29 cellular contexts compared by ENCODE assay signal in the genomic region with DNA sequence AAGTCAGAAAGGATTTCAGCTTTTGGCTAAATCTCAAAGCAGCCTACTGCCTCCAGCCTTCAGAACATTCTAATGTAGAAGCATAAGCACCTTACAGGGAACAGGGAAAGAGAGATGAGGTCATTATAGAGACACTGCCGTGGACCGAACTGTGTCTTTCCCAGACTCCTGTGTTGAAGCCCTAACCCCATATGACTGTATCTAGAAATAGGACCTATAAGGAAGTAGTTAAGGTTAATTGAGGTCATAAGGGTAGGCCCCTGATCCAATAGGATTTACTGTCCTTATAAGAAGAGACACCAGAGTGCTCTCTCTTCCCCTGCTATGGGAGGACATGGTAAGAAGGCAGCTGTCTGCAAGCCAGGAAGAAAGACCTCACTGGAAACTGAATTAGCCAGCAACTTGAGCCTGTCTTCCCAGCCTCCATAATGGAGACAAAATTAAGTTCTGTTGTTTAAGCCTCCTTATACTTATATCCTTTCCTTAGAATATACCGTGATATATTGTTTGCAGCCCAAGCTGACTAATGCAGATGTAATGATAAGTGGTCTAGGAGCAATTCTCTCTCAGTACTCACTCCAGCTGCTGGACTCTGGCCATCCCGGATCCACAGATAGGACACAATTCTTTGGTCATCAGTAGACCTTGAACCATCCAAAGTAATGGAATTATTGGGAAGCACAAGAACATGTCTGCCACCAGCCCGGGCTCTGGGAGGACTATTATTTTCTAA.
A peak's percentile ranks its signal among the peaks of the same experiment; 100 is the strongest.
DNase-seq lines count a peak whose midpoint lies in the region; ATAC-seq and TF ChIP-seq lines count a peak whose summit lies in the region.
"Had no signal": no experiment of that assay in that cellular context is flagged by ENCODE, and none has a peak within 500 bp of the region (broad histone marks: within the 10 kb centered on the region; RNA-seq: fewer than 3 reads in every experiment).

No MANE protein-coding gene starts in this region.

- H3K9ac ChIP-seq in GM23248 = no peak overlapping the region
- H3K9ac ChIP-seq: BLaER1 treated with 17β-estradiol and CSF1 and Interleukin-3, amounts not matched to agents 10 nM and 100 nM had no signal

- 52 to 60% methylated on average over 5 of the region's 5 CpGs for WGBS in GM23248 (ENCODE audit: low coverage in 1 of 2, low lambda C conversion rate in 2 of 2, missing lambda C conversion rate in 2 of 2), 2 experiments

- H3K9me3 ChIP-seq in GM23248 (ENCODE audit: low read depth) (no peaks in the 10 kb centered on the region), MG63 (no peaks in the 10 kb centered on the region), WERI-Rb-1 (ENCODE audit: severe bottlenecking) (no peaks in the 10 kb centered on the region)
- H3K9me3 ChIP-seq: BLaER1 treated with 17β-estradiol and CSF1 and Interleukin-3, amounts not matched to agents 10 nM and 100 nM; Peyer's patch; psoas muscle; SJSA1; thoracic aorta; uterus had no signal

- ATAC-seq in HG02642 (IDR thresholded peaks at IDR 0.05; ENCODE audit: poor library complexity, unreplicated experiment) = no peak
- ATAC-seq: activated CD4-positive, CD25-positive, alpha-beta regulatory T cell treated with anti-CD3 and anti-CD28 coated beads, Interleukin-2, amount 50 U/mL, for 24 hours; GM12878; left ventricle myocardium superior; naive thymus-derived CD4-positive, alpha-beta T cell; psoas muscle had no signal

- H3K4me1 ChIP-seq in GM23248 (ENCODE audit: insufficient read depth) = no peaks in the 10 kb centered on the region
- H3K4me1 ChIP-seq: BLaER1 treated with 17β-estradiol and CSF1 and Interleukin-3, amounts not matched to agents 10 nM and 100 nM; Peyer's patch; psoas muscle; SJSA1; uterus had no signal

- H3K4me3 ChIP-seq in GM23248 (no peak overlapping the region), MG63 (no peak overlapping the region), WERI-Rb-1 (ENCODE audit: low read depth, low read length) (no peak overlapping the region)
- H3K4me3 ChIP-seq: BLaER1 treated with 17β-estradiol and CSF1 and Interleukin-3, amounts not matched to agents 10 nM and 100 nM; dorsolateral prefrontal cortex; GM12878; Peyer's patch; psoas muscle; SJSA1; thoracic aorta; uterus had no signal

- H3K4me2 ChIP-seq in GM23248 (ENCODE audit: unreplicated experiment) = no peak overlapping the region
- H3K4me2 ChIP-seq: BLaER1 treated with 17β-estradiol and CSF1 and Interleukin-3, amounts not matched to agents 10 nM and 100 nM had no signal

- in situ Hi-C loops in GM23248 (cut with MboI) = no loop called here

- no peaks in the 10 kb centered on the region for H4K20me1 ChIP-seq in GM23248 (ENCODE audit: insufficient read depth)
- H4K20me1 ChIP-seq: BLaER1 treated with 17β-estradiol and CSF1 and Interleukin-3, amounts not matched to agents 10 nM and 100 nM had no signal

- no peak overlapping the region for H2AFZ ChIP-seq in GM23248

- DNase-seq in GM23248 = peak; percentile 45
- peak; percentile 33 for DNase-seq in MG63
- DNase-seq in WERI-Rb-1 = peak; percentile 44
- DNase-seq in iris pigment epithelial cell (ENCODE audit: low read depth) = peak; percentile 12
- no peak for DNase-seq in cerebellar nuclear complex (lab: John Stamatoyannopoulos, UW)
- DNase-seq in HUDEP-2 (lab: John Stamatoyannopoulos, UW; ENCODE audit: unreplicated experiment in 76 of 76) = no peak
- DNase-seq in effector CD4-positive, alpha-beta T cell = no peak
- DNase-seq: activated CD4-positive, alpha-beta memory T cell treated with anti-CD3 and anti-CD28 coated beads for 36 hours; activated CD8-positive, alpha-beta memory T cell treated with anti-CD3 and anti-CD28 coated beads, Interleukin-2, amount 50 U/mL, for 48 hours; activated naive CD4-positive, alpha-beta T cell treated with anti-CD3 and anti-CD28 coated beads, Interleukin-2, amount 10 ng/mL, durations not matched to agents 7 days and 5 days; anterior cingulate cortex; DND-41; dorsolateral prefrontal cortex; left ventricle myocardium superior; naive thymus-derived CD4-positive, alpha-beta T cell; NCI-H1092; NCI-H1694 treated with DMSO at 0.1 percent for 48 hours; NCI-H2171 treated with DMSO at 0.1 percent for 48 hours; NCI-H524; nucleus accumbens; Peyer's patch; psoas muscle; uterus had no signal

- H3K36me3 ChIP-seq in GM23248 (ENCODE audit: low read depth) (no peaks in the 10 kb centered on the region), MG63 (no peaks in the 10 kb centered on the region), WERI-Rb-1 (no peaks in the 10 kb centered on the region)
- H3K36me3 ChIP-seq: BLaER1 treated with 17β-estradiol and CSF1 and Interleukin-3, amounts not matched to agents 10 nM and 100 nM; Peyer's patch; SJSA1; thoracic aorta; uterus had no signal

- H3F3A ChIP-seq in GM23248 (ENCODE audit: insufficient read depth) = no peaks in the 10 kb centered on the region

- no peak for TF ChIP-seq CTCF in WERI-Rb-1 (IDR thresholded peaks at IDR 0.05; ENCODE audit: low read depth, low read length)

- H3K27ac ChIP-seq in GM23248 = no peak overlapping the region
- no peak overlapping the region for H3K27ac ChIP-seq in WERI-Rb-1
- H3K27ac ChIP-seq: BLaER1 treated with 17β-estradiol and CSF1 and Interleukin-3, amounts not matched to agents 10 nM and 100 nM; dorsolateral prefrontal cortex; Peyer's patch; psoas muscle; SJSA1; thoracic aorta; uterus had no signal

- H3K27me3 ChIP-seq in GM23248 (replicated peaks; ENCODE audit: insufficient read depth) (0 out of 2 replicates have a peak, but pooled peaks cover 6% of the 10 kb centered on the region), MG63 (no peaks in the 10 kb centered on the region), WERI-Rb-1 (ENCODE audit: insufficient read depth, low read depth, severe bottlenecking) (no peaks in the 10 kb centered on the region)
- H3K27me3 ChIP-seq: BLaER1 treated with 17β-estradiol and CSF1 and Interleukin-3, amounts not matched to agents 10 nM and 100 nM; Peyer's patch; SJSA1; uterus had no signal

- H3K79me2 ChIP-seq in GM23248 (ENCODE audit: insufficient read depth) = no peaks in the 10 kb centered on the region

- no peaks in the 10 kb centered on the region for H3K9me2 ChIP-seq in GM23248 (ENCODE audit: insufficient read depth)

Comparison
In these comparisons a context has a peak if more than half of its experiments do, and no peak if none do; other contexts are left out.
1. DNase-seq: peak in GM23248 (single experiment), MG63 (single experiment), WERI-Rb-1 (single experiment) and iris pigment epithelial cell (single experiment); none in cerebellar nuclear complex (0 of 2), HUDEP-2 (0 of 76) and effector CD4-positive, alpha-beta T cell (single experiment).